In the genomic region with DNA sequence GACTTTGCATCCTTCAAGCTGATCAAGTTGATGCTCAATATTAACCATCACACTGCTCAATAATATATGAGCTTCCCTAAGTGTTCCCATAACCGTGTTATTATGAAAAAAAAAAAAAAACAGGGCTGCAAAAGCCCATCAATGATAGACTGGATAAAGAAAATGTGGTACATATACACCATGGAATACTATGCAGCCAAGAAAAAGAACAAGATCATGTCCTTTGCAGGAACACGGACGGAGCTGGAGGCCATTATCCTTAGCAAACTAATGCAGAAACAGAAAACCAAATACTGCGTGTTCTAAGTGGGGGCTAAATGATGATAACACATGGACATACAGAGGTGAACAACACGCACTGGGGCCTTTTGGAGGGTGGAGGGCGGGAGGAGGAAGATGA, we compare ENCODE assay signal across 33 cellular contexts.
"Had no signal": no experiment of that assay in that cellular context is flagged by ENCODE, and none has a peak within 500 bp of the region (broad histone marks: within the 10 kb centered on the region; RNA-seq: fewer than 3 reads in every experiment).

No MANE protein-coding gene starts in this region.

- H3K4me1 ChIP-seq: adrenal gland, ascending aorta, body of pancreas, breast epithelium had no signal

- FAIRE-seq: astrocyte had no signal

- H3K27me3 ChIP-seq: adrenal gland, ascending aorta, body of pancreas, brain microvascular endothelial cell, breast epithelium, cardiac muscle cell had no signal

- H3K27ac ChIP-seq: adrenal gland, ascending aorta, body of pancreas, brain microvascular endothelial cell, breast epithelium, cardiac muscle cell had no signal

- H3K36me3 ChIP-seq: adrenal gland, ascending aorta, brain microvascular endothelial cell, breast epithelium, cardiac muscle cell had no signal

- H3K9me3 ChIP-seq: adrenal gland had no signal

- ATAC-seq: activated naive CD4-positive, alpha-beta T cell treated with anti-CD3 and anti-CD28 coated beads, Interleukin-2, amount 50 U/mL, for 72 hours; activated naive CD8-positive, alpha-beta T cell treated with anti-CD3 and anti-CD28 coated beads, Interleukin-2, amount 50 U/mL, for 24 hours; activated T-cell treated with anti-CD3 and anti-CD28 coated beads, Interleukin-2, amount 50 U/mL, for 4 hours; activated T-cell treated with anti-CD3 and anti-CD28 coated beads, Interleukin-2, amount 50 U/mL, for 72 hours; activated T-helper 17 cell treated with anti-CD3 and anti-CD28 coated beads, Interleukin-2, amount 50 U/mL, for 72 hours; body of pancreas had no signal

- DNase-seq: activated effector memory CD4-positive, alpha-beta T cell treated with anti-CD3 and anti-CD28 coated beads, Interleukin-2, amount 50 U/mL, for 16 hours; activated effector memory CD4-positive, alpha-beta T cell treated with Interleukin-2 at 50 U/mL for 16 hours; activated gamma-delta T cell; activated gamma-delta T cell treated with Interleukin-2 at 50 U/mL for 16 hours; activated naive CD4-positive, alpha-beta T cell; activated naive CD4-positive, alpha-beta T cell treated with anti-CD3 and anti-CD28 coated beads for 36 hours; activated naive CD4-positive, alpha-beta T cell treated with anti-CD3 and anti-CD28 coated beads, Interleukin-2, amount 10 ng/mL, durations not matched to agents 7 days and 5 days; activated naive CD4-positive, alpha-beta T cell treated with anti-CD3 and anti-CD28 coated beads, Interleukin-2, amount 50 U/mL, for 16 hours; activated naive CD4-positive, alpha-beta T cell treated with Interleukin-2 at 50 U/mL for 16 hours; activated naive CD8-positive, alpha-beta T cell treated with anti-CD3 and anti-CD28 coated beads for 36 hours; activated naive CD8-positive, alpha-beta T cell treated with anti-CD3 and anti-CD28 coated beads, Interleukin-2, amount 10 ng/mL, durations not matched to agents 7 days and 5 days; activated naive CD8-positive, alpha-beta T cell treated with anti-CD3 and anti-CD28 coated beads, Interleukin-2, amount 50 U/mL, for 24 hours; activated T-cell treated with anti-CD3 and anti-CD28 coated beads, Interleukin-2, amount 50 U/mL, for 1 hour; activated T-cell treated with anti-CD3 and anti-CD28 coated beads, Interleukin-2, amount 50 U/mL, for 24 hours; activated T-cell treated with anti-CD3 and anti-CD28 coated beads, Interleukin-2, amount 50 U/mL, for 4 hours; activated T-cell treated with anti-CD3 and anti-CD28 coated beads, Interleukin-2, amount 50 U/mL, for 48 hours; activated T-cell treated with anti-CD3 and anti-CD28 coated beads, Interleukin-2, amount 50 U/mL, for 72 hours; adrenal gland; amniotic stem cell; amygdala; anterior cingulate cortex; aorta; body of pancreas; brain microvascular endothelial cell; caudate nucleus; central memory CD4-positive, alpha-beta T cell; cerebellar nuclear complex had no signal

- H3K4me3 ChIP-seq: adrenal gland, ascending aorta, body of pancreas, breast epithelium, cardiac muscle cell had no signal
